ENCODE assay signal across 17 cellular contexts in genomic region chr2:137950238-137950637, GRCh38. TPM values are rescaled to one million over a fixed set of nuclear protein-coding genes. Genes with fewer than 3 reads are reported as not detected.
DNase-seq lines count a peak whose midpoint lies in the region; ATAC-seq and TF ChIP-seq lines count a peak whose summit lies in the region.
"Had no signal": no experiment of that assay in that cellular context is flagged by ENCODE, and none has a peak within 500 bp of the region (broad histone marks: within the 10 kb centered on the region; RNA-seq: fewer than 3 reads in every experiment).

No MANE protein-coding gene starts in this region.

- H3K23ac ChIP-seq in trophoblast cell (ENCODE audit: low read length) = no peak overlapping the region

- no peak for TF ChIP-seq POLR2A in upper lobe of left lung (IDR thresholded peaks at IDR 0.05)

- no peak for TF ChIP-seq EP300 in upper lobe of left lung (IDR thresholded peaks at IDR 0.05)

- H3K4me2 ChIP-seq in trophoblast cell (ENCODE audit: low read length) = no peak overlapping the region
- H3K4me2 ChIP-seq: A549 had no signal

- peak overlapping the region; percentile 76 for H2AK5ac ChIP-seq in trophoblast cell (ENCODE audit: low read length)

- H3K4me3 ChIP-seq in trophoblast cell (ENCODE audit: low read depth, low read length) (no peak overlapping the region), upper lobe of left lung (no peak overlapping the region), brain microvascular endothelial cell (ENCODE audit: low read depth, low read length) (no peak overlapping the region)
- H3K4me3 ChIP-seq: A549, GM23248 had no signal

- WGBS in trophoblast cell (ENCODE audit: extremely low coverage, insufficient coverage, insufficient read length) = no CpG with 5 or more reads among the region's 4 CpGs
- 71 to 78% methylated on average over 4 of the region's 4 CpGs for whole genome bisulfite sequencing in upper lobe of left lung, 2 donors

- no peak overlapping the region for H2AFZ ChIP-seq in trophoblast cell (ENCODE audit: insufficient read depth, low read length, poor library complexity)
- H2AFZ ChIP-seq: GM23248 had no signal

- peak overlapping the region; percentile 96 for H2BK120ac ChIP-seq in trophoblast cell (ENCODE audit: insufficient read depth, low read length, poor library complexity)

- H2BK5ac ChIP-seq in trophoblast cell (ENCODE audit: low read depth, low read length, poor library complexity) = peak overlapping the region; percentile 79

- no peak for ATAC-seq in upper lobe of left lung (ENCODE audit: low FRiP score in 2 of 2)
- ATAC-seq: A549; CD8-positive, alpha-beta T cell; HCT116 had no signal

- peak overlapping the region; percentile 89 for H4K91ac ChIP-seq in trophoblast cell (ENCODE audit: low read depth, low read length)

- H3K4me1 ChIP-seq in trophoblast cell (ENCODE audit: control insufficient read depth in 1 of 2, insufficient read depth in 2 of 2, low read length in 2 of 2) (peaks cover 4 to 8% of the 10 kb centered on the region in 2 experiments), upper lobe of left lung (no peaks in the 10 kb centered on the region)
- H3K4me1 ChIP-seq: BE2C had no signal

- H2BK12ac ChIP-seq in trophoblast cell (ENCODE audit: low read length) = peak overlapping the region; percentile 84

- H3K36me3 ChIP-seq in trophoblast cell (ENCODE audit: control insufficient read depth in 1 of 2, insufficient read depth in 2 of 2, low read length in 2 of 2) (no peaks in the 10 kb centered on the region), upper lobe of left lung (no peaks in the 10 kb centered on the region), brain microvascular endothelial cell (replicated peaks) (no peaks in the 10 kb centered on the region)
- H3K36me3 ChIP-seq: BE2C had no signal

- H3K27me3 ChIP-seq in trophoblast cell (ENCODE audit: insufficient read depth, low read length) = no peaks in the 10 kb centered on the region
- no peaks in the 10 kb centered on the region for H3K27me3 ChIP-seq in upper lobe of left lung
- no peaks in the 10 kb centered on the region for H3K27me3 ChIP-seq in brain microvascular endothelial cell (replicated peaks)
- H3K27me3 ChIP-seq: BE2C had no signal

- peaks cover 3% of the 10 kb centered on the region for H3K79me2 ChIP-seq in trophoblast cell (ENCODE audit: control insufficient read depth, insufficient read depth, low read length, poor library complexity)

- peaks cover 32% of the 10 kb centered on the region for H3K79me1 ChIP-seq in trophoblast cell (ENCODE audit: low read length)

- H4K8ac ChIP-seq in trophoblast cell (ENCODE audit: low read depth, low read length) = peak overlapping the region; percentile 26

- H3K4ac ChIP-seq in trophoblast cell (ENCODE audit: low read depth, low read length) = peak overlapping the region; percentile 19

- no peak overlapping the region for H3K9ac ChIP-seq in trophoblast cell (ENCODE audit: low read length)
- H3K9ac ChIP-seq: GM23248 had no signal

- peak overlapping the region; percentile 46 for H3K18ac ChIP-seq in trophoblast cell (ENCODE audit: low read length)

- H3K9me3 ChIP-seq in trophoblast cell (ENCODE audit: insufficient read depth, low read depth, low read length) (no peaks in the 10 kb centered on the region), upper lobe of left lung (no peaks in the 10 kb centered on the region)
- H3K9me3 ChIP-seq: A549, BE2C had no signal

- TF ChIP-seq CTCF in upper lobe of left lung (IDR thresholded peaks at IDR 0.05) (no peak), brain microvascular endothelial cell (IDR thresholded peaks at IDR 0.05; ENCODE audit: low read depth, low read length, missing control alignments) (no peak)

- H4K12ac ChIP-seq in trophoblast cell (ENCODE audit: low read depth, low read length) = peak overlapping the region; percentile 6

- peak; percentile 62 for DNase-seq in KBM-7
- DNase-seq in MV-4-11 (lab: John Stamatoyannopoulos, UW) = peak; percentile 8
- DNase-seq in UCSD-AML1 (lab: John Stamatoyannopoulos, UW; ENCODE audit: unreplicated experiment) = peak; percentile 11
- DNase-seq in trophoblast cell = no peak
- no peak for DNase-seq in NCI-H748 treated with DMSO at 0.1 percent for 48 hours (lab: John Stamatoyannopoulos, UW)
- no peak for DNase-seq in upper lobe of left lung
- DNase-seq in brain microvascular endothelial cell = no peak
- no peak for DNase-seq in cerebellar cortex (ENCODE audit: low spot score)
- DNase-seq: BE2C; CD8-positive, alpha-beta T cell; COR-L47; DMS53; GF-D8; GM23248 had no signal

- in situ Hi-C loops in KBM-7 (cut with MboI; ENCODE audit: low pct_unique_long_range_greater_than_20kb, low sequenced_read_pairs) = no loop called here
- in situ Hi-C loops in brain microvascular endothelial cell (cut with HindIII; ENCODE audit: low pct_ligation_motif_present, low sequenced_read_pairs) = no loop called here

- H3K14ac ChIP-seq in trophoblast cell (ENCODE audit: low read length) = peak overlapping the region; percentile 59

- H3K27ac ChIP-seq in trophoblast cell (ENCODE audit: low read depth, low read length) (peak overlapping the region; percentile 14), upper lobe of left lung (no peak overlapping the region), brain microvascular endothelial cell (no peak overlapping the region)
- H3K27ac ChIP-seq: A549, C4-2B, GM23248 had no signal

RNA-seq across cellular contexts. Expression of gene HNMT, which starts 14.0 kb away (rescaled TPM):
- 43.2 and 52.0 TPM in 2 replicates for polyA plus RNA-seq in trophoblast cell (2013)
- total RNA-seq in upper lobe of left lung = 10 to 100 TPM; 36.1 to 81.7 (median 67.5) TPM
- total RNA-seq: CD8-positive, alpha-beta T cell had no signal

Comparison
In these comparisons a context has a peak if more than half of its experiments do, and no peak if none do; other contexts are left out.
1. DNase-seq: peak in KBM-7 (single experiment), MV-4-11 (single experiment) and UCSD-AML1 (single experiment); none in trophoblast cell (0 of 2), NCI-H748 treated with DMSO at 0.1 percent for 48 hours (single experiment), upper lobe of left lung (0 of 2), brain microvascular endothelial cell (single experiment) and cerebellar cortex (single experiment).